In the genomic region with DNA sequence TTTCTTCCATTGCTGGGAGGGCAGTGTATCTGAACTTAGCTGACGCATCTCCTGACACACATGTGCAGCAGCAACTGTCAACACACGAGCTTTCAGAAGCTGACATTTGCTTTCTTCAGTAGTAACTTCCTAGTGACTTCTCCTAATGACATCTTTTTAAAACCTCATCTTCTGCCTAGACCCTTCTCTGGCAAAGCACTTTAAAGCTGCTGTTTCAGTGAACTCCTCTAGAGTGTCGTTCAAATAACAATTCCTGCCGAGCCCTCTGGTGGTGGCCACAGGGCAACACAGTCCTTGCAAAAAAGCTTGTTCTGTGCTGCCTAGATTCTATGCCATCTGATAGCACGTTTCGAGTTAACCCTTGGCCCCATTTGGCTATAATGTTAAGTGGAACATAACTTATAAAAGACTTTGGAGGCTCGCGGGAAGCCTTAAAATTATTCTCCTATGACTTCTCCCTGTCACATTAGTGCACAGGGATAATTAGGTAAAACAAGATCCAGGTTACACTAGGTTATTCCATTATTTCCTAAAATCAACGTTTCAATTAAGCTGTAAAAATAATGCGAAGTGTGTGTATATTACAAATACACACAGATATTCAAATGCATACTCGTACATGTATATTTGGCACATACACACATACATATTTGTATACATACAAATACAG, we compare ENCODE assay signal across 9 cellular contexts.
A peak's percentile ranks its signal among the peaks of the same experiment; 100 is the strongest.
DNase-seq lines count a peak whose midpoint lies in the region; ATAC-seq, FAIRE-seq and TF ChIP-seq lines count a peak whose summit lies in the region.
"Had no signal": no experiment of that assay in that cellular context is flagged by ENCODE, and none has a peak within 500 bp of the region (broad histone marks: within the 10 kb centered on the region; RNA-seq: fewer than 3 reads in every experiment).

No MANE protein-coding gene starts in this region.

- TF ChIP-seq POLR2A in gastrocnemius medialis (IDR thresholded peaks at IDR 0.05): no peak

- TF ChIP-seq CTCF in bronchial epithelial cell (IDR thresholded peaks at IDR 0.05; ENCODE audit: insufficient read depth, low read length, severe bottlenecking) (peak; percentile 83), lower lobe of right lung (IDR thresholded peaks at IDR 0.05) (peak; percentile 57), gastrocnemius medialis (IDR thresholded peaks at IDR 0.05 in 4 of 5, conservative IDR thresholded peaks at IDR 0.05 in 1 of 5) (peak in 1 of 5 experiments; percentile 8)

- H3K4me1 ChIP-seq in lower lobe of right lung (peaks cover 4% of the 10 kb centered on the region), gastrocnemius medialis (no peaks in the 10 kb centered on the region)
- H3K4me1 ChIP-seq: BLaER1 treated with 17β-estradiol and CSF1 and Interleukin-3, amounts not matched to agents 10 nM and 100 nM had no signal

- peak; percentile 31 for DNase-seq in NCI-H2196 (lab: John Stamatoyannopoulos, UW; ENCODE audit: unreplicated experiment)
- DNase-seq in NCI-H2196 treated with DMSO at 0.1 percent for 48 hours (lab: John Stamatoyannopoulos, UW; ENCODE audit: unreplicated experiment): no peak
- DNase-seq in NCI-H460 (ENCODE audit: extremely low read depth, low read depth): peak; percentile 11
- peak; percentile 46 for DNase-seq in bronchial epithelial cell (ENCODE audit: low read depth)
- DNase-seq in lower lobe of right lung: no peak
- no peak for DNase-seq in gastrocnemius medialis
- DNase-seq in activated CD8-positive, alpha-beta memory T cell treated with anti-CD3 and anti-CD28 coated beads, Interleukin-2, amount 50 U/mL, for 4 hours: no peak

- H3K9me3 ChIP-seq in lower lobe of right lung (no peaks in the 10 kb centered on the region), gastrocnemius medialis (no peaks in the 10 kb centered on the region)
- H3K9me3 ChIP-seq: BLaER1 treated with 17β-estradiol and CSF1 and Interleukin-3, amounts not matched to agents 10 nM and 100 nM had no signal

- no peak for FAIRE-seq in bronchial epithelial cell (lab: Jason Lieb, UNC)

- H3K36me3 ChIP-seq in bronchial epithelial cell (ENCODE audit: control insufficient read depth, insufficient read depth, low read length) (no peaks in the 10 kb centered on the region), lower lobe of right lung (no peaks in the 10 kb centered on the region), gastrocnemius medialis (no peaks in the 10 kb centered on the region)
- H3K36me3 ChIP-seq: BLaER1 treated with 17β-estradiol and CSF1 and Interleukin-3, amounts not matched to agents 10 nM and 100 nM had no signal

- intact Hi-C loops in lower lobe of right lung (cut with DNase I): no loop called here
- intact Hi-C loops in gastrocnemius medialis (cut with DNase I; ENCODE audit: low total_unique reads): no loop called here

- no peaks in the 10 kb centered on the region for H3K27me3 ChIP-seq in bronchial epithelial cell (ENCODE audit: control insufficient read depth, insufficient read depth, low read length)
- no peaks in the 10 kb centered on the region for H3K27me3 ChIP-seq in lower lobe of right lung (ENCODE audit: low read depth)
- no peaks in the 10 kb centered on the region for H3K27me3 ChIP-seq in gastrocnemius medialis
- H3K27me3 ChIP-seq: BLaER1 treated with 17β-estradiol and CSF1 and Interleukin-3, amounts not matched to agents 10 nM and 100 nM had no signal

- H3K4me3 ChIP-seq in bronchial epithelial cell (ENCODE audit: low read depth, low read length) (no peak overlapping the region), lower lobe of right lung (no peak overlapping the region), gastrocnemius medialis (no peak overlapping the region)
- H3K4me3 ChIP-seq: BLaER1 treated with 17β-estradiol and CSF1 and Interleukin-3, amounts not matched to agents 10 nM and 100 nM had no signal

- in situ Hi-C loops in gastrocnemius medialis (cut with MboI; ENCODE audit: low sequenced_read_pairs in 4 of 4): no loop called here

- peak; percentile 80 for ATAC-seq in HG02852 (IDR thresholded peaks at IDR 0.05; ENCODE audit: unreplicated experiment)
- peak; percentile 52 to 66 for ATAC-seq in lower lobe of right lung
- no peak for ATAC-seq in gastrocnemius medialis

- H3K27ac ChIP-seq in lower lobe of right lung (no peak overlapping the region), gastrocnemius medialis (no peak overlapping the region)
- H3K27ac ChIP-seq: BLaER1 treated with 17β-estradiol and CSF1 and Interleukin-3, amounts not matched to agents 10 nM and 100 nM had no signal

Comparison
In these comparisons a context has a peak if more than half of its experiments do, and no peak if none do; other contexts are left out.
1. DNase-seq: peak in NCI-H2196 (single experiment), NCI-H460 (single experiment) and bronchial epithelial cell (single experiment); none in NCI-H2196 treated with DMSO at 0.1 percent for 48 hours (single experiment), lower lobe of right lung (single experiment), gastrocnemius medialis (0 of 2) and activated CD8-positive, alpha-beta memory T cell treated with anti-CD3 and anti-CD28 coated beads, Interleukin-2, amount 50 U/mL, for 4 hours (single experiment).
2. ATAC-seq: peak in HG02852 (single experiment) and lower lobe of right lung (2 of 2); none in gastrocnemius medialis (0 of 2).